In the genomic region with DNA sequence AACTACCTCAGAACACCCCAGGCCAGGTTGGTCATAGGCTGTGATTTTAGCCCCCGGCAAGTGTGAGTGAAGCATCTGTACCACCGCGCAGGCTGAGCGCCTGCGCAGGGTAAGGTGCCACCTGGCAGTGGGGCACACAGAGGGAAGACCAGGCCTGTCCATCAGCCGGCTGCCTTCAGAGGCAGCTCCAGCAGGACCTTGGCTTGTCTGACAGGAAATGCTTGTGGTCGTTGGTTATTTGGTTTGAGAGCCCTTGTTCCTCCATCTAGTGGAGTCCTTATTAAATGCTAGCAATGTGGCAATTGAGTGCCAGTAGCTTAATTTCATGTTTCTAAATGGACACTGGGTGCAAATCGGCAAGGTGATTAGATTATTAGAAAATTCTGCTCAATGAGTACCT, we compare ENCODE assay signal across 8 cellular contexts. TPM values are rescaled to one million over a fixed set of nuclear protein-coding genes. Genes with fewer than 3 reads are reported as not detected.
DNase-seq lines count a peak whose midpoint lies in the region; ATAC-seq lines count a peak whose summit lies in the region.

No MANE protein-coding gene starts in this region.

- no peaks in the 10 kb centered on the region for H3K9me3 Mint-ChIP-seq in activated CD4-positive, alpha-beta memory T cell treated with anti-CD3 and anti-CD28 coated beads, Interleukin-2, amount 10 ng/mL, durations not matched to agents 7 days and 5 days

- H3K4me3 Mint-ChIP-seq in activated CD4-positive, alpha-beta memory T cell treated with anti-CD3 and anti-CD28 coated beads, Interleukin-2, amount 10 ng/mL, durations not matched to agents 7 days and 5 days: no peak overlapping the region

- DNase-seq in G401 (ENCODE audit: low spot score) (peak; percentile 59), midbrain (lab: John Stamatoyannopoulos, UW) (peak; percentile 9), posterior cingulate gyrus (no peak), Right ventricle myocardium inferior (ENCODE audit: missing footprints) (no peak)
- DNase-seq in activated CD4-positive, alpha-beta memory T cell treated with anti-CD3 and anti-CD28 coated beads, Interleukin-2, amount 10 ng/mL, durations not matched to agents 7 days and 5 days: no peak
- DNase-seq in stimulated activated naive CD4-positive, alpha-beta T cell treated with Interleukin-2 at 50 U/mL for 16 hours (lab: John Stamatoyannopoulos, UW): no peak

- intact Hi-C loops in posterior cingulate gyrus (cut with DNase I) (no loop called here), Right ventricle myocardium inferior (cut with DNase I) (no loop called here)

- H3K36me3 Mint-ChIP-seq in activated CD4-positive, alpha-beta memory T cell treated with anti-CD3 and anti-CD28 coated beads, Interleukin-2, amount 10 ng/mL, durations not matched to agents 7 days and 5 days (ENCODE audit: low read depth): peaks cover 36% of the 10 kb centered on the region

- in situ Hi-C loops in G401 (cut with HindIII; ENCODE audit: low sequenced_read_pairs): no loop called here

- no peaks in the 10 kb centered on the region for H3K27me3 Mint-ChIP-seq in activated CD4-positive, alpha-beta memory T cell treated with anti-CD3 and anti-CD28 coated beads, Interleukin-2, amount 10 ng/mL, durations not matched to agents 7 days and 5 days

- H3K27ac Mint-ChIP-seq in activated CD4-positive, alpha-beta memory T cell treated with anti-CD3 and anti-CD28 coated beads, Interleukin-2, amount 10 ng/mL, durations not matched to agents 7 days and 5 days: peak overlapping the region; percentile 41

- POLR2A ChIA-PET in activated CD4-positive, alpha-beta memory T cell treated with anti-CD3 and anti-CD28 coated beads, Interleukin-2, amount 10 ng/mL, durations not matched to agents 7 days and 5 days (lab: Charles Lee): interaction anchor here (0.6 to 1.3 kb wide), 3 partner anchors 17 to 1515 kb away, joined by 3 to 4 read pairs (median 3); no protein-coding TSS in a partner anchor

- CTCF ChIA-PET in activated CD4-positive, alpha-beta memory T cell treated with anti-CD3 and anti-CD28 coated beads, Interleukin-2, amount 10 ng/mL, durations not matched to agents 7 days and 5 days (lab: Charles Lee): interaction anchor here (1.1 to 2.0 kb wide), 4 partner anchors 36 to 86 kb away, joined by 3 to 4 read pairs (median 4); no protein-coding TSS in a partner anchor

- peak; percentile 58 for ATAC-seq in HG03097 (IDR thresholded peaks at IDR 0.05; ENCODE audit: low FRiP score, unreplicated experiment)
- ATAC-seq in Right ventricle myocardium inferior: no peak
- no peak for ATAC-seq in GM19023 (IDR thresholded peaks at IDR 0.05; ENCODE audit: unreplicated experiment)

- H3K4me1 Mint-ChIP-seq in activated CD4-positive, alpha-beta memory T cell treated with anti-CD3 and anti-CD28 coated beads, Interleukin-2, amount 10 ng/mL, durations not matched to agents 7 days and 5 days: peaks cover 49% of the 10 kb centered on the region

RNA-seq across cellular contexts. Expression of a gene that starts 27.5 kb away (rescaled TPM):
- 42.5 and 50.5 TPM in 2 replicates for total RNA-seq in G401 (2014; rRNA removed; shearing (Covaris generic))
- total RNA-seq in activated CD4-positive, alpha-beta memory T cell treated with anti-CD3 and anti-CD28 coated beads, Interleukin-2, amount 10 ng/mL, durations not matched to agents 7 days and 5 days: 1 to 10 TPM; 8.2 to 8.9 TPM
- total RNA-seq in Right ventricle myocardium inferior: 18.6 TPM

RNA-seq across cellular contexts. Expression of a gene that starts 39.8 kb away (rescaled TPM):
- 60.4 and 70.4 TPM in 2 replicates for total RNA-seq in G401 (2014; rRNA removed; shearing (Covaris generic))
- 10 to 100 TPM; 94.0 to 95.6 TPM for total RNA-seq in activated CD4-positive, alpha-beta memory T cell treated with anti-CD3 and anti-CD28 coated beads, Interleukin-2, amount 10 ng/mL, durations not matched to agents 7 days and 5 days
- total RNA-seq in Right ventricle myocardium inferior: 46.0 TPM

RNA-seq across cellular contexts. Expression of a gene that starts 44.4 kb away (rescaled TPM):
- 0.06 TPM in 1 of 2 replicates, not detected in the other for total RNA-seq in G401 (2014; rRNA removed; shearing (Covaris generic))
- not detected for total RNA-seq in activated CD4-positive, alpha-beta memory T cell treated with anti-CD3 and anti-CD28 coated beads, Interleukin-2, amount 10 ng/mL, durations not matched to agents 7 days and 5 days
- not detected for total RNA-seq in Right ventricle myocardium inferior

Comparison
In these comparisons a context has a peak if more than half of its experiments do, and no peak if none do; other contexts are left out.
1. DNase-seq: peak in G401 (single experiment) and midbrain (single experiment); none in activated CD4-positive, alpha-beta memory T cell treated with anti-CD3 and anti-CD28 coated beads, Interleukin-2, amount 10 ng/mL, durations not matched to agents 7 days and 5 days (single experiment), stimulated activated naive CD4-positive, alpha-beta T cell treated with Interleukin-2 at 50 U/mL for 16 hours (single experiment), posterior cingulate gyrus (0 of 10) and Right ventricle myocardium inferior (single experiment).